8 cellular contexts compared by ENCODE assay signal in the genomic region with DNA sequence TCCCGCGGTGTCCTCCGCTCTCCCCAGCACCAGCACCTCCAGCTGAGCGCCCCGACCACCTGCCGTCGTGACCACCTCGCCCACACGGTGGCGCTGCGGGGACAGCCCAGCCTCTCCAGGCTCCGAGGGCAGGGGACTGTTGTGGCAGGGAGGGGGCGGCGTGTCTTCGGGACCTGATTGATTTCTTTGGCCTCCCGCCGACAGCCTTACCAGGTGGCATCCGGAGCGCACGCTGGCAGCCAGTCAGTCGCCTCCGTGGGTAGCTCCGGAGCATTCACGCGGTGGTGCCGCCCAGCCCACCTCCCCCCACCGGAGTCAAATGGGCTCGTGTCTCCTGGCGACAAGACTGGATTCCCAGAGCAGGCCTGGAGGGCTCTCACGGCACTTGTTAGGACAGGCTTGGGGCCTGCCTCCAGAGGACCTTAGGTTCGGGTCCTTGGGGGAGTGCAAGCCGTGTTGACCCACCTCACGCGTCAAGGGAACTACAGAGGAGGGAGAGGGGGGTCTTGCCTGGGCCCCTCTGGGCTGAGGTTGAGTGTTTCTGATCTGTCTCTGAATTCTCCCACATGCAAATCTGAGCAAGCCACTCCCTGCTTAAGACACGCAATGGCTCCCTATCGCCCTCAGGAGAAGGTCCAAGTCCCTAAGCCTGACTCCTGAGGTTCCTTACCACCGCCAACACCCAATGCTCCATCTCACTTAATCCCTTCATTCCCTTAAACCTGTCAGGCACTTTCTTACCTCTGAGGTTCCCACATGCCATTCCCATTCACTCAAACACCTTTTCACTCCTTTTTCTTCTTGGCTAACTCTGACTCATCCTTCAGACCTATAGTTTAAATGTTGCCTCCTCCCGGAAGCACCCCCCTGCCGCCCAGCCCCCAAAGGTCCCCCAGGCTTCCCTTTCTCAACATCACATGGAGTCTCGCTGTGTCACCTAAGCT. TPM values are rescaled to one million over a fixed set of nuclear protein-coding genes. Genes with fewer than 3 reads are reported as not detected.
DNase-seq lines count a peak whose midpoint lies in the region; ATAC-seq lines count a peak whose summit lies in the region.

No MANE protein-coding gene starts in this region.

- ATAC-seq in HG02798 (IDR thresholded peaks at IDR 0.05; ENCODE audit: poor library complexity, unreplicated experiment) = peak; percentile 68

- DNase-seq in DMS53 treated with DMSO at 0.1 percent for 48 hours (lab: John Stamatoyannopoulos, UW; ENCODE audit: unreplicated experiment) = peak; percentile 35
- peak; percentile 86 for DNase-seq in NCI-H2196 (lab: John Stamatoyannopoulos, UW; ENCODE audit: unreplicated experiment)
- peak; percentile 49 for DNase-seq in activated CD4-positive, alpha-beta T cell treated with anti-CD3 and anti-CD28 coated beads for 1 hour
- DNase-seq in cerebellum (ENCODE audit: low spot score) = peak; percentile 81
- DNase-seq in kidney glomerular epithelial cell (lab: John Stamatoyannopoulos, UW) = peak; percentile 72
- peak; percentile 49 to 63 for DNase-seq in stimulated activated CD4-positive, alpha-beta T cell treated with anti-CD3 and anti-CD28 coated beads, Interleukin-1b, Interleukin-23, amount 100 ng/mL, for 4 hours (ENCODE audit: low read depth in 2 of 2)
- DNase-seq in amniotic stem cell (lab: John Stamatoyannopoulos, UW) = no peak

RNA-seq across cellular contexts. Expression of a gene that starts 51.2 kb away (rescaled TPM):
- total RNA-seq in cerebellum = 1.5 TPM
